In the genomic region with DNA sequence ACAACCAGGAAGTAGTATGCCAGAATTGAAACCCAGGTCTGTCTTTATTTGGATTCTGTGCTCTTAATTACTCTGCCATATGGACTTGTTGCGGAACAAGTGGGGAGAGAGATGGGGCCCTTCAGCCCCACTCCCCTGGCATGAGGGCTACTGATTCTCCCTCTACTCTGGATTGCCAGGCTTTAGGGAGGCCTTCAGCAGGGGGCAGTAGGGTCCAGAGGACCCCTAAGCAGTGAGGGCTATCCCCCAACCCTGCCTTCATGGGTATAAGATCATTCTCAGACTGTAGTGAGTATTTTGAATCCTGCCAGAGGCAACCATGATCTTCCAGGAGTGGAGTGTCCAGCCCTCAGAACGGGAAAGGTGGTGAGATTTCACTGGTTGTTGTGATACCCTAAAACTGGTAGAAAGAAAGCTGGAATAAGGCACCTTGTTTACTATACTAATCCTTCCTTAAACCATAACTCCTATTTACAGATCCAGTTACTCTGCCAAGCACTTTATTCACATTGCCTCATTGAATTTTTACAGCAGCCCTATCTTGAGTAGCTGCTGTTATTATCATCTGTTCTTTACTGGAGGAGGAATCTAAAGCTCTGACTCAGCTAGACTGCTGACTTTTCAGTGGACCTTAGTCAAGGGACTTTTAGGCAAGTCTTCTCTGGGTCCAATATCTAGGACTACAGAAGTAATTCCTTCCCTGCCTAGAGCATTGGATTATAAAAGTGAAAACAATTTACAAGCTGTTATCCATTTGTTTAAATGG, we compare ENCODE assay signal across 1 cellular context.
TF ChIP-seq lines count a peak whose summit lies in the region.

No MANE protein-coding gene starts in this region.

TF ChIP-seq in SK-N-SH treated with all-trans-retinoic acid at 6 μM for 48 hours, 23 proteins besides CTCF, POLR2A, EP300 and RAD21 (continued from another document):
- TF ChIP-seq, protein P1, sequence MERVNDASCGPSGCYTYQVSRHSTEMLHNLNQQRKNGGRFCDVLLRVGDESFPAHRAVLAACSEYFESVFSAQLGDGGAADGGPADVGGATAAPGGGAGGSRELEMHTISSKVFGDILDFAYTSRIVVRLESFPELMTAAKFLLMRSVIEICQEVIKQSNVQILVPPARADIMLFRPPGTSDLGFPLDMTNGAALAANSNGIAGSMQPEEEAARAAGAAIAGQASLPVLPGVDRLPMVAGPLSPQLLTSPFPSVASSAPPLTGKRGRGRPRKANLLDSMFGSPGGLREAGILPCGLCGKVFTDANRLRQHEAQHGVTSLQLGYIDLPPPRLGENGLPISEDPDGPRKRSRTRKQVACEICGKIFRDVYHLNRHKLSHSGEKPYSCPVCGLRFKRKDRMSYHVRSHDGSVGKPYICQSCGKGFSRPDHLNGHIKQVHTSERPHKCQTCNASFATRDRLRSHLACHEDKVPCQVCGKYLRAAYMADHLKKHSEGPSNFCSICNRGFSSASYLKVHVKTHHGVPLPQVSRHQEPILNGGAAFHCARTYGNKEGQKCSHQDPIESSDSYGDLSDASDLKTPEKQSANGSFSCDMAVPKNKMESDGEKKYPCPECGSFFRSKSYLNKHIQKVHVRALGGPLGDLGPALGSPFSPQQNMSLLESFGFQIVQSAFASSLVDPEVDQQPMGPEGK (CRISPR knock-in tag; IDR thresholded peaks at IDR 0.05; ENCODE audit: borderline replicate concordance) = no peak
- TF ChIP-seq, protein P2, sequence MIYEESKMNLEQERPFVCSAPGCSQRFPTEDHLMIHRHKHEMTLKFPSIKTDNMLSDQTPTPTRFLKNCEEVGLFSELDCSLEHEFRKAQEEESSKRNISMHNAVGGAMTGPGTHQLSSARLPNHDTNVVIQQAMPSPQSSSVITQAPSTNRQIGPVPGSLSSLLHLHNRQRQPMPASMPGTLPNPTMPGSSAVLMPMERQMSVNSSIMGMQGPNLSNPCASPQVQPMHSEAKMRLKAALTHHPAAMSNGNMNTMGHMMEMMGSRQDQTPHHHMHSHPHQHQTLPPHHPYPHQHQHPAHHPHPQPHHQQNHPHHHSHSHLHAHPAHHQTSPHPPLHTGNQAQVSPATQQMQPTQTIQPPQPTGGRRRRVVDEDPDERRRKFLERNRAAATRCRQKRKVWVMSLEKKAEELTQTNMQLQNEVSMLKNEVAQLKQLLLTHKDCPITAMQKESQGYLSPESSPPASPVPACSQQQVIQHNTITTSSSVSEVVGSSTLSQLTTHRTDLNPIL (CRISPR knock-in tag; IDR thresholded peaks at IDR 0.05; ENCODE audit: low read depth) = no peak
- no peak for TF ChIP-seq CSDC2 (CRISPR knock-in tag; IDR thresholded peaks at IDR 0.05)
- no peak for TF ChIP-seq GLIS3 (CRISPR knock-in tag; IDR thresholded peaks at IDR 0.05)
- TF ChIP-seq ESRRG (CRISPR knock-in tag; IDR thresholded peaks at IDR 0.05) = no peak
- no peak for TF ChIP-seq ZNF565 (CRISPR knock-in tag; conservative IDR thresholded peaks at IDR 0.05; ENCODE audit: low read depth)
TF ChIP-seq in SK-N-SH treated with all-trans-retinoic acid at 6 μM for 48 hours: peak in this region for 0.
